Comparison of ENCODE assay signal across 15 cellular contexts in the genomic region with DNA sequence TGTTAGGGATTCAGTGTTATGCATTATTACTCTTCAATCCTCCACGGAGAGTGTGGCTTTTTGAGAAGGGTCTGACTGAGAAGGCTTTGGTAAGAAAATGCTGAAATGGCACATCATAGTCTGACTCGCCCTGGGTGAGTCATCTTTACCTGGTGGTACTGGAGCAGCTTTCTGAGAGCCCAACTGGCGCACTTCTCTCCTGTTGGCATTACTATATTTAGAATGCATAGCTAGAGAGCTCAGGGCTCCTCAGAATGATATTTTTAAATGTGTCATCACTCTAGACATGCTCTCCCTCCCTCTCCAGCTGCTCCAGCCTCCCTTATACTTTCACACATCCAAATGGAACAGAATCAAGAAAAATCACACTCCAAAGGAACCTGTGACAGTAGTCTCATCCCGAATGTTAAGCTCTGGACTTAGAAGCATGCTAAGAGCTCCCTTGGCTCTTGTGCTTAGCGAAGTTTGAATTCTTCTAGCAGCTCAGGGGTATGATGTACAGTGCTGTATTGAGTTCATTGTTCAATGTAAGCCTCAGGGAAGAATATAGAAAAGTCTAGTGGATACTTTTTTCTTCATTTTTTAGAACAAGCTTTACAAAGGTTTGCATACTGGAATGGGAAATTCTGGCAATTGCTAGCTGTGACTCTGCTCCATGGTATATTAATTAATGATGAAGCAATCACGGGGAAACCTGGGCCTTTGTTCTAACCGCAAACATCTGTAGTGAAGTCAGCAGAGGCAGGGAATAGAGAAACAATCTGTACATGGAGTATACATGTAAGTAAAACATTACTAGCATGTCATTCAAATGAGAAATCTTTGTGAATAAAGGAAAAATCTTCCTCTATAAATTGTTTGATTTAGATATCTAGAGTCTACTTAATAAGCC.
DNase-seq lines count a peak whose midpoint lies in the region; ATAC-seq and TF ChIP-seq lines count a peak whose summit lies in the region.
"Had no signal": no experiment of that assay in that cellular context is flagged by ENCODE, and none has a peak within 500 bp of the region (broad histone marks: within the 10 kb centered on the region; RNA-seq: fewer than 3 reads in every experiment).

No MANE protein-coding gene starts in this region.

- H3K27me3 Mint-ChIP-seq in naive thymus-derived CD8-positive, alpha-beta T cell = no peaks in the 10 kb centered on the region
- H3K27me3 Mint-ChIP-seq: CD4-positive, alpha-beta T cell had no signal

- TF ChIP-seq CTCF in choroid plexus epithelial cell (conservative IDR thresholded peaks at IDR 0.05; ENCODE audit: low read depth, low read length) = no peak

- no peak for TF ChIP-seq POLR2A in GM18505 (IDR thresholded peaks at IDR 0.05; ENCODE audit: borderline replicate concordance, extremely low read depth, insufficient read depth, insufficient read length)

- POLR2A ChIA-PET in naive thymus-derived CD8-positive, alpha-beta T cell (lab: Charles Lee) = no interaction called here

- H3K4me3 ChIP-seq in choroid plexus epithelial cell (ENCODE audit: low read depth, low read length) = no peak overlapping the region
- H3K4me3 ChIP-seq: pancreas, testis had no signal

- DNase-seq in DMS53 treated with DMSO at 0.1 percent for 48 hours (lab: John Stamatoyannopoulos, UW; ENCODE audit: unreplicated experiment) (peak; percentile 94), NCI-H146 treated with DMSO at 0.1 percent for 48 hours (lab: John Stamatoyannopoulos, UW; ENCODE audit: unreplicated experiment) (peak; percentile 16), choroid plexus epithelial cell (ENCODE audit: low read depth) (peak; percentile 32), middle frontal gyrus (ENCODE audit: extremely low spot score, low spot score) (peak; percentile 54)
- no peak for DNase-seq in naive thymus-derived CD8-positive, alpha-beta T cell
- DNase-seq: aorta; CD4-positive, alpha-beta T cell; NCI-H1092 treated with DMSO at 0.1 percent for 48 hours; pancreas; testis had no signal

- no peak overlapping the region for H3K4me3 Mint-ChIP-seq in naive thymus-derived CD8-positive, alpha-beta T cell
- H3K4me3 Mint-ChIP-seq: CD4-positive, alpha-beta T cell had no signal

- H3K9me3 Mint-ChIP-seq in naive thymus-derived CD8-positive, alpha-beta T cell = peaks cover 0 to 13% (median 5%) of the 10 kb centered on the region in 9 donors

- ATAC-seq in GM18505 (IDR thresholded peaks at IDR 0.05; ENCODE audit: unreplicated experiment) = no peak
- no peak for ATAC-seq in GM21381 (IDR thresholded peaks at IDR 0.05; ENCODE audit: unreplicated experiment)
- no peak for ATAC-seq in naive thymus-derived CD8-positive, alpha-beta T cell
- ATAC-seq in GM19452 (IDR thresholded peaks at IDR 0.05; ENCODE audit: unreplicated experiment) = no peak
- ATAC-seq: esophagus mucosa, left lobe of liver had no signal

- H3K36me3 Mint-ChIP-seq in naive thymus-derived CD8-positive, alpha-beta T cell = no peaks in the 10 kb centered on the region

- H3K4me1 Mint-ChIP-seq in naive thymus-derived CD8-positive, alpha-beta T cell = no peaks in the 10 kb centered on the region

- H3K27ac Mint-ChIP-seq in naive thymus-derived CD8-positive, alpha-beta T cell = no peak overlapping the region
- H3K27ac Mint-ChIP-seq: CD4-positive, alpha-beta T cell had no signal

Comparison
In these comparisons a context has a peak if more than half of its experiments do, and no peak if none do; other contexts are left out.
1. DNase-seq: peak in DMS53 treated with DMSO at 0.1 percent for 48 hours (single experiment), NCI-H146 treated with DMSO at 0.1 percent for 48 hours (single experiment), choroid plexus epithelial cell (single experiment) and middle frontal gyrus (single experiment); none in naive thymus-derived CD8-positive, alpha-beta T cell (0 of 10).